9 cellular contexts compared by ENCODE assay signal in genomic region chr7:27160147-27160545, GRCh38. TPM values are rescaled to one million over a fixed set of nuclear protein-coding genes. Genes with fewer than 3 reads are reported as not detected.
DNase-seq lines count a peak whose midpoint lies in the region; ATAC-seq, FAIRE-seq and TF ChIP-seq lines count a peak whose summit lies in the region.
"Had no signal": no experiment of that assay in that cellular context is flagged by ENCODE, and none has a peak within 500 bp of the region (broad histone marks: within the 10 kb centered on the region; RNA-seq: fewer than 3 reads in every experiment).

No MANE protein-coding gene starts in this region.

- peak overlapping the region in 2 of 11 experiments; percentile 42 to 53; a peak in 1 of 22 replicates for H3K9ac ChIP-seq in BLaER1 treated with 17β-estradiol and CSF1 and Interleukin-3, amounts not matched to agents 10 nM and 100 nM

- no peaks in the 10 kb centered on the region for H3K36me3 ChIP-seq in BLaER1 treated with 17β-estradiol and CSF1 and Interleukin-3, amounts not matched to agents 10 nM and 100 nM

- H3K4me1 Mint-ChIP-seq in dendritic cell treated with granulocyte-macrophage colony-stimulating factor and Interleukin-4, amounts not matched to agents 40 ng/mL and 50 ng/mL, for 4 days (ENCODE audit: low read depth) = peaks cover 64% of the 10 kb centered on the region
- peaks cover 30 to 36% of the 10 kb centered on the region in 2 donors for H3K4me1 Mint-ChIP-seq in natural killer cell treated with Interleukin-12 subunit alpha and Interleukin-12 subunit beta and Interleukin-15 and Interleukin-18, amount 100 ng/mL, for 72 hours (ENCODE audit: low read depth in 2 of 2)

- no peak overlapping the region for H3K27ac Mint-ChIP-seq in dendritic cell treated with granulocyte-macrophage colony-stimulating factor and Interleukin-4, amounts not matched to agents 40 ng/mL and 50 ng/mL, for 4 days
- H3K27ac Mint-ChIP-seq in natural killer cell treated with Interleukin-12 subunit alpha and Interleukin-12 subunit beta and Interleukin-15 and Interleukin-18, amount 100 ng/mL, for 72 hours = no peak overlapping the region

- H3K9me3 Mint-ChIP-seq in dendritic cell treated with granulocyte-macrophage colony-stimulating factor and Interleukin-4, amounts not matched to agents 40 ng/mL and 50 ng/mL, for 4 days = no peaks in the 10 kb centered on the region
- no peaks in the 10 kb centered on the region for H3K9me3 Mint-ChIP-seq in natural killer cell treated with Interleukin-12 subunit alpha and Interleukin-12 subunit beta and Interleukin-15 and Interleukin-18, amount 100 ng/mL, for 72 hours

- peak; percentile 60 for DNase-seq in KBM-7
- DNase-seq in natural killer cell treated with Interleukin-12 subunit alpha and Interleukin-12 subunit beta and Interleukin-15 and Interleukin-18, amount 100 ng/mL, for 72 hours (ENCODE audit: low spot score) = peak; percentile 60
- DNase-seq in NCI-H526 treated with DMSO at 0.1 percent for 48 hours (lab: John Stamatoyannopoulos, UW) = no peak
- DNase-seq in frontal cortex (ENCODE audit: low spot score in 2 of 2) = no peak
- DNase-seq in GM20000 (ENCODE audit: low spot score) = no peak

- in situ Hi-C loops in KBM-7 (cut with MboI; ENCODE audit: low pct_unique_long_range_greater_than_20kb, low sequenced_read_pairs) = loop anchor here (25.0 kb wide), 1 partner anchor 1298 kb away; no protein-coding TSS in a partner anchor

- H3K4me3 Mint-ChIP-seq in dendritic cell treated with granulocyte-macrophage colony-stimulating factor and Interleukin-4, amounts not matched to agents 40 ng/mL and 50 ng/mL, for 4 days = peak overlapping the region; percentile 92
- peak overlapping the region; percentile 69 for H3K4me3 Mint-ChIP-seq in natural killer cell treated with Interleukin-12 subunit alpha and Interleukin-12 subunit beta and Interleukin-15 and Interleukin-18, amount 100 ng/mL, for 72 hours

- H3K4me1 ChIP-seq in BLaER1 treated with 17β-estradiol and CSF1 and Interleukin-3, amounts not matched to agents 10 nM and 100 nM = peaks cover 8 to 15% (median 13%) of the 10 kb centered on the region in 10 experiments; a peak in 18 of 20 replicates

- peaks cover 94 to 100% (median 100%) of the 10 kb centered on the region in 11 experiments for H3K27me3 ChIP-seq in BLaER1 treated with 17β-estradiol and CSF1 and Interleukin-3, amounts not matched to agents 10 nM and 100 nM

- ATAC-seq in natural killer cell treated with Interleukin-12 subunit alpha and Interleukin-12 subunit beta and Interleukin-15 and Interleukin-18, amount 100 ng/mL, for 72 hours = peak; percentile 22 to 24
- ATAC-seq in HG03175 (IDR thresholded peaks at IDR 0.05; ENCODE audit: unreplicated experiment) = no peak

- peak overlapping the region; percentile 56 to 74 (median 62) for H3K4me3 ChIP-seq in BLaER1 treated with 17β-estradiol and CSF1 and Interleukin-3, amounts not matched to agents 10 nM and 100 nM

- no peak for TF ChIP-seq CTCF in GM20000 (IDR thresholded peaks at IDR 0.05; ENCODE audit: extremely low read depth, missing control alignments)

- no peaks in the 10 kb centered on the region for H3K36me3 Mint-ChIP-seq in dendritic cell treated with granulocyte-macrophage colony-stimulating factor and Interleukin-4, amounts not matched to agents 40 ng/mL and 50 ng/mL, for 4 days (ENCODE audit: low read depth)
- no peaks in the 10 kb centered on the region for H3K36me3 Mint-ChIP-seq in natural killer cell treated with Interleukin-12 subunit alpha and Interleukin-12 subunit beta and Interleukin-15 and Interleukin-18, amount 100 ng/mL, for 72 hours

- peaks cover 15 to 42% (median 32%) of the 10 kb centered on the region in 11 experiments for H3K9me3 ChIP-seq in BLaER1 treated with 17β-estradiol and CSF1 and Interleukin-3, amounts not matched to agents 10 nM and 100 nM (replicated peaks in 1 of 11)

- no peak for FAIRE-seq in frontal cortex (lab: Jason Lieb, UNC)
- FAIRE-seq: TTC549 had no signal

- H3K27ac ChIP-seq in BLaER1 treated with 17β-estradiol and CSF1 and Interleukin-3, amounts not matched to agents 10 nM and 100 nM = no peak overlapping the region

- H4K20me1 ChIP-seq in BLaER1 treated with 17β-estradiol and CSF1 and Interleukin-3, amounts not matched to agents 10 nM and 100 nM = peaks cover 0 to 85% (median 65%) of the 10 kb centered on the region in 11 experiments; a peak in 18 of 22 replicates

- H3K4me2 ChIP-seq in BLaER1 treated with 17β-estradiol and CSF1 and Interleukin-3, amounts not matched to agents 10 nM and 100 nM = peak overlapping the region; percentile 88 to 100 (median 97)

- peaks cover 87% of the 10 kb centered on the region for H3K27me3 Mint-ChIP-seq in dendritic cell treated with granulocyte-macrophage colony-stimulating factor and Interleukin-4, amounts not matched to agents 40 ng/mL and 50 ng/mL, for 4 days
- H3K27me3 Mint-ChIP-seq in natural killer cell treated with Interleukin-12 subunit alpha and Interleukin-12 subunit beta and Interleukin-15 and Interleukin-18, amount 100 ng/mL, for 72 hours = peaks cover 56 to 58% of the 10 kb centered on the region in 2 donors

- intact Hi-C loops in dendritic cell treated with granulocyte-macrophage colony-stimulating factor and Interleukin-4, amounts not matched to agents 40 ng/mL and 50 ng/mL, for 4 days (cut with micrococcal nuclease) = loop anchor here (2.0 to 10.0 kb wide), 6 partner anchors 308 to 1265 kb away; no protein-coding TSS in a partner anchor

RNA-seq across cellular contexts. Expression of gene HOXA7, which starts 3.7 kb away (rescaled TPM):
- under 1 TPM in 1 of 2 donors, not detected in 1; 0.20 TPM for total RNA-seq in natural killer cell treated with Interleukin-12 subunit alpha and Interleukin-12 subunit beta and Interleukin-15 and Interleukin-18, amount 100 ng/mL, for 72 hours
- not detected for total RNA-seq in frontal cortex

RNA-seq across cellular contexts. Expression of gene HOXA9, which starts 5.2 kb away (rescaled TPM):
- 1 to 10 TPM in 1 of 2 donors, not detected in 1; 2.4 TPM for total RNA-seq in natural killer cell treated with Interleukin-12 subunit alpha and Interleukin-12 subunit beta and Interleukin-15 and Interleukin-18, amount 100 ng/mL, for 72 hours
- not detected for total RNA-seq in frontal cortex

RNA-seq across cellular contexts. Expression of gene HOXA3, which starts 7.8 kb away (rescaled TPM):
- total RNA-seq in natural killer cell treated with Interleukin-12 subunit alpha and Interleukin-12 subunit beta and Interleukin-15 and Interleukin-18, amount 100 ng/mL, for 72 hours = not detected
- total RNA-seq in frontal cortex = not detected

RNA-seq across cellular contexts. Expression of gene HOXA6, which starts 12.6 kb away (rescaled TPM):
- total RNA-seq in natural killer cell treated with Interleukin-12 subunit alpha and Interleukin-12 subunit beta and Interleukin-15 and Interleukin-18, amount 100 ng/mL, for 72 hours = under 1 TPM in 1 of 2 donors, not detected in 1; 0.81 TPM
- not detected for total RNA-seq in frontal cortex

RNA-seq across cellular contexts. Expression of gene HOXA10, which starts 14.0 kb away (rescaled TPM):
- 1 to 10 TPM in 1 of 2 donors, under 1 TPM in 1; 0.88 to 1.3 TPM for total RNA-seq in natural killer cell treated with Interleukin-12 subunit alpha and Interleukin-12 subunit beta and Interleukin-15 and Interleukin-18, amount 100 ng/mL, for 72 hours
- total RNA-seq in frontal cortex = not detected

Comparison
In these comparisons a context has a peak if more than half of its experiments do, and no peak if none do; other contexts are left out.
1. DNase-seq: peak in KBM-7 (single experiment) and natural killer cell treated with Interleukin-12 subunit alpha and Interleukin-12 subunit beta and Interleukin-15 and Interleukin-18, amount 100 ng/mL, for 72 hours (single experiment); none in NCI-H526 treated with DMSO at 0.1 percent for 48 hours (single experiment), frontal cortex (0 of 2) and GM20000 (single experiment).